In the genomic region with DNA sequence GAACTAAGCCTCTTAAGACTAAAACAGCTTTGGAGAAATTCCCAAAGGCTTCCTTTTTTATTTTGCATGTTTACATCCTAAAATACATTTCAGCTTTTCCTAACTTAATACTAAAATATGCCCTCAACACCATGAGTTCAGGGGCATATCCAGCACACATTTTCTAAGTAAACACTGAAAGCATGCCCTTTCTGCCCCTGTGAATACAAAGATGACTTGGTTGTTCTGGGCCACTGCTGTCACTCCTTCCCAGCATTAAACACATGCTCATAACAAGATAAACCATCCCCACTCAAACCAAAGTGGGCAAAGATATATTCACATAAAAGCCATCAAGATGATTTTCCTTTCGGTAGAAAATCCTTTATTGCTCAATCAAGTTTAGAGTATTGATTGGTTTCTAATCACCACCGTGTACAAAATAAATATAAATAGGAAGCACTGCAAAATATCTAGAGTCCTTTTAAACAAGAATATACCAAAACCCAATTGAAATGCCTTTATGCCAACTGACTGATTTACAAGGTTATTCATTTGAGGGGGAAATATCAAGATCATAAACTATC, we compare ENCODE assay signal across 1 cellular context.
TF ChIP-seq lines count a peak whose summit lies in the region.

No MANE protein-coding gene starts in this region.

TF ChIP-seq in K562, 482 proteins besides CTCF, POLR2A, EP300 and RAD21 (continued from another document and continues in another):
- TF ChIP-seq, protein P1, sequence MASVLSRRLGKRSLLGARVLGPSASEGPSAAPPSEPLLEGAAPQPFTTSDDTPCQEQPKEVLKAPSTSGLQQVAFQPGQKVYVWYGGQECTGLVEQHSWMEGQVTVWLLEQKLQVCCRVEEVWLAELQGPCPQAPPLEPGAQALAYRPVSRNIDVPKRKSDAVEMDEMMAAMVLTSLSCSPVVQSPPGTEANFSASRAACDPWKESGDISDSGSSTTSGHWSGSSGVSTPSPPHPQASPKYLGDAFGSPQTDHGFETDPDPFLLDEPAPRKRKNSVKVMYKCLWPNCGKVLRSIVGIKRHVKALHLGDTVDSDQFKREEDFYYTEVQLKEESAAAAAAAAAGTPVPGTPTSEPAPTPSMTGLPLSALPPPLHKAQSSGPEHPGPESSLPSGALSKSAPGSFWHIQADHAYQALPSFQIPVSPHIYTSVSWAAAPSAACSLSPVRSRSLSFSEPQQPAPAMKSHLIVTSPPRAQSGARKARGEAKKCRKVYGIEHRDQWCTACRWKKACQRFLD (CRISPR knock-in tag; IDR thresholded peaks at IDR 0.05): no peak
- no peak for TF ChIP-seq ZBTB8A (IDR thresholded peaks at IDR 0.05; ENCODE audit: partially characterized antibody)
- no peak for TF ChIP-seq ZBTB43 (CRISPR knock-in tag; IDR thresholded peaks at IDR 0.05)
- TF ChIP-seq, protein P2, sequence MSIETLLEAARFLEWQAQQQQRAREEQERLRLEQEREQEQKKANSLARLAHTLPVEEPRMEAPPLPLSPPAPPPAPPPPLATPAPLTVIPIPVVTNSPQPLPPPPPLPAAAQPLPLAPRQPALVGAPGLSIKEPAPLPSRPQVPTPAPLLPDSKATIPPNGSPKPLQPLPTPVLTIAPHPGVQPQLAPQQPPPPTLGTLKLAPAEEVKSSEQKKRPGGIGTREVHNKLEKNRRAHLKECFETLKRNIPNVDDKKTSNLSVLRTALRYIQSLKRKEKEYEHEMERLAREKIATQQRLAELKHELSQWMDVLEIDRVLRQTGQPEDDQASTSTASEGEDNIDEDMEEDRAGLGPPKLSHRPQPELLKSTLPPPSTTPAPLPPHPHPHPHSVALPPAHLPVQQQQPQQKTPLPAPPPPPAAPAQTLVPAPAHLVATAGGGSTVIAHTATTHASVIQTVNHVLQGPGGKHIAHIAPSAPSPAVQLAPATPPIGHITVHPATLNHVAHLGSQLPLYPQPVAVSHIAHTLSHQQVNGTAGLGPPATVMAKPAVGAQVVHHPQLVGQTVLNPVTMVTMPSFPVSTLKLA (conservative IDR thresholded peaks at IDR 0.05): peak; percentile 93 to 95
- no peak for TF ChIP-seq POLR3A (IDR thresholded peaks at IDR 0.05; ENCODE audit: borderline replicate concordance, extremely low read depth, insufficient read depth, insufficient read length)
- TF ChIP-seq, protein P3, sequence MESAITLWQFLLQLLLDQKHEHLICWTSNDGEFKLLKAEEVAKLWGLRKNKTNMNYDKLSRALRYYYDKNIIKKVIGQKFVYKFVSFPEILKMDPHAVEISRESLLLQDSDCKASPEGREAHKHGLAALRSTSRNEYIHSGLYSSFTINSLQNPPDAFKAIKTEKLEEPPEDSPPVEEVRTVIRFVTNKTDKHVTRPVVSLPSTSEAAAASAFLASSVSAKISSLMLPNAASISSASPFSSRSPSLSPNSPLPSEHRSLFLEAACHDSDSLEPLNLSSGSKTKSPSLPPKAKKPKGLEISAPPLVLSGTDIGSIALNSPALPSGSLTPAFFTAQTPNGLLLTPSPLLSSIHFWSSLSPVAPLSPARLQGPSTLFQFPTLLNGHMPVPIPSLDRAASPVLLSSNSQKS (CRISPR knock-in tag; IDR thresholded peaks at IDR 0.05): no peak
- TF ChIP-seq NFIC (IDR thresholded peaks at IDR 0.05): no peak
- TF ChIP-seq FOXK2 (conservative IDR thresholded peaks at IDR 0.05 in 1 of 2, IDR thresholded peaks at IDR 0.05 in 1 of 2; ENCODE audit: low read depth in 2 of 2): peak; percentile 79 to 87
- TF ChIP-seq TCF7 (IDR thresholded peaks at IDR 0.05; ENCODE audit: borderline replicate concordance): no peak
- TF ChIP-seq TBP (optimal IDR thresholded peaks at IDR 0.05; ENCODE audit: low read depth, low read length): no peak
- TF ChIP-seq ATF1 (CRISPR knock-in tag; IDR thresholded peaks at IDR 0.05): no peak
- TF ChIP-seq ATF1 (tag; IDR thresholded peaks at IDR 0.05): no peak
- TF ChIP-seq, protein P4, sequence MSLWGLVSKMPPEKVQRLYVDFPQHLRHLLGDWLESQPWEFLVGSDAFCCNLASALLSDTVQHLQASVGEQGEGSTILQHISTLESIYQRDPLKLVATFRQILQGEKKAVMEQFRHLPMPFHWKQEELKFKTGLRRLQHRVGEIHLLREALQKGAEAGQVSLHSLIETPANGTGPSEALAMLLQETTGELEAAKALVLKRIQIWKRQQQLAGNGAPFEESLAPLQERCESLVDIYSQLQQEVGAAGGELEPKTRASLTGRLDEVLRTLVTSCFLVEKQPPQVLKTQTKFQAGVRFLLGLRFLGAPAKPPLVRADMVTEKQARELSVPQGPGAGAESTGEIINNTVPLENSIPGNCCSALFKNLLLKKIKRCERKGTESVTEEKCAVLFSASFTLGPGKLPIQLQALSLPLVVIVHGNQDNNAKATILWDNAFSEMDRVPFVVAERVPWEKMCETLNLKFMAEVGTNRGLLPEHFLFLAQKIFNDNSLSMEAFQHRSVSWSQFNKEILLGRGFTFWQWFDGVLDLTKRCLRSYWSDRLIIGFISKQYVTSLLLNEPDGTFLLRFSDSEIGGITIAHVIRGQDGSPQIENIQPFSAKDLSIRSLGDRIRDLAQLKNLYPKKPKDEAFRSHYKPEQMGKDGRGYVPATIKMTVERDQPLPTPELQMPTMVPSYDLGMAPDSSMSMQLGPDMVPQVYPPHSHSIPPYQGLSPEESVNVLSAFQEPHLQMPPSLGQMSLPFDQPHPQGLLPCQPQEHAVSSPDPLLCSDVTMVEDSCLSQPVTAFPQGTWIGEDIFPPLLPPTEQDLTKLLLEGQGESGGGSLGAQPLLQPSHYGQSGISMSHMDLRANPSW (CRISPR knock-in tag; IDR thresholded peaks at IDR 0.05): no peak
- no peak for TF ChIP-seq RAD51 (IDR thresholded peaks at IDR 0.05; ENCODE audit: borderline replicate concordance, low read depth)
- TF ChIP-seq NFE2 (IDR thresholded peaks at IDR 0.05; ENCODE audit: low read depth): peak; percentile 64
- no peak for TF ChIP-seq POLR2H (tag; IDR thresholded peaks at IDR 0.05; ENCODE audit: low read depth)
- TF ChIP-seq, protein P5, sequence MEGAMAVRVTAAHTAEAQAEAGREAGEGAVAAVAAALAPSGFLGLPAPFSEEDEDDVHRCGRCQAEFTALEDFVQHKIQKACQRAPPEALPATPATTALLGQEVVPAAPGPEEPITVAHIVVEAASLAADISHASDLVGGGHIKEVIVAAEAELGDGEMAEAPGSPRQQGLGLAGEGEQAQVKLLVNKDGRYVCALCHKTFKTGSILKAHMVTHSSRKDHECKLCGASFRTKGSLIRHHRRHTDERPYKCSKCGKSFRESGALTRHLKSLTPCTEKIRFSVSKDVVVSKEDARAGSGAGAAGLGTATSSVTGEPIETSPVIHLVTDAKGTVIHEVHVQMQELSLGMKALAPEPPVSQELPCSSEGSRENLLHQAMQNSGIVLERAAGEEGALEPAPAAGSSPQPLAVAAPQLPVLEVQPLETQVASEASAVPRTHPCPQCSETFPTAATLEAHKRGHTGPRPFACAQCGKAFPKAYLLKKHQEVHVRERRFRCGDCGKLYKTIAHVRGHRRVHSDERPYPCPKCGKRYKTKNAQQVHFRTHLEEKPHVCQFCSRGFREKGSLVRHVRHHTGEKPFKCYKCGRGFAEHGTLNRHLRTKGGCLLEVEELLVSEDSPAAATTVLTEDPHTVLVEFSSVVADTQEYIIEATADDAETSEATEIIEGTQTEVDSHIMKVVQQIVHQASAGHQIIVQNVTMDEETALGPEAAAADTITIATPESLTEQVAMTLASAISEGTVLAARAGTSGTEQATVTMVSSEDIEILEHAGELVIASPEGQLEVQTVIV (CRISPR knock-in tag; IDR thresholded peaks at IDR 0.05; ENCODE audit: borderline replicate concordance): no peak
- TF ChIP-seq SMAD1 (IDR thresholded peaks at IDR 0.05; ENCODE audit: low read depth, low read length, partially characterized antibody): no peak
- TF ChIP-seq PHB2 (IDR thresholded peaks at IDR 0.05; ENCODE audit: low read depth): no peak
- no peak for TF ChIP-seq ZSCAN32 (CRISPR knock-in tag; IDR thresholded peaks at IDR 0.05)
- TF ChIP-seq, protein P6, sequence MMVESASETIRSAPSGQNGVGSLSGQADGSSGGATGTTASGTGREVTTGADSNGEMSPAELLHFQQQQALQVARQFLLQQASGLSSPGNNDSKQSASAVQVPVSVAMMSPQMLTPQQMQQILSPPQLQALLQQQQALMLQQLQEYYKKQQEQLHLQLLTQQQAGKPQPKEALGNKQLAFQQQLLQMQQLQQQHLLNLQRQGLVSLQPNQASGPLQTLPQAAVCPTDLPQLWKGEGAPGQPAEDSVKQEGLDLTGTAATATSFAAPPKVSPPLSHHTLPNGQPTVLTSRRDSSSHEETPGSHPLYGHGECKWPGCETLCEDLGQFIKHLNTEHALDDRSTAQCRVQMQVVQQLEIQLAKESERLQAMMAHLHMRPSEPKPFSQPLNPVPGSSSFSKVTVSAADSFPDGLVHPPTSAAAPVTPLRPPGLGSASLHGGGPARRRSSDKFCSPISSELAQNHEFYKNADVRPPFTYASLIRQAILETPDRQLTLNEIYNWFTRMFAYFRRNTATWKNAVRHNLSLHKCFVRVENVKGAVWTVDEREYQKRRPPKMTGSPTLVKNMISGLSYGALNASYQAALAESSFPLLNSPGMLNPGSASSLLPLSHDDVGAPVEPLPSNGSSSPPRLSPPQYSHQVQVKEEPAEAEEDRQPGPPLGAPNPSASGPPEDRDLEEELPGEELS (CRISPR knock-in tag; IDR thresholded peaks at IDR 0.05; ENCODE audit: borderline replicate concordance): no peak
- TF ChIP-seq CBX5 (IDR thresholded peaks at IDR 0.05; ENCODE audit: borderline replicate concordance, low read depth): no peak
- TF ChIP-seq TAL1 (IDR thresholded peaks at IDR 0.05): 0 out of 2 replicates have a peak, but pooled peaks have one; percentile 6
- TF ChIP-seq FOXA3 (CRISPR knock-in tag; conservative IDR thresholded peaks at IDR 0.05 in 1 of 2, IDR thresholded peaks at IDR 0.05 in 1 of 2): peak in 1 of 2 experiments; percentile 38; a peak in 1 of 4 replicates
- TF ChIP-seq SMARCC2 (IDR thresholded peaks at IDR 0.05; ENCODE audit: low read depth): peak; percentile 51; the same call in 1 of the 2 replicates
- TF ChIP-seq SIRT6 (IDR thresholded peaks at IDR 0.05; ENCODE audit: low read depth, low read length): no peak
- no peak for TF ChIP-seq GATA2 (CRISPR knock-in tag; IDR thresholded peaks at IDR 0.05)
- TF ChIP-seq KDM4B (IDR thresholded peaks at IDR 0.05; ENCODE audit: borderline replicate concordance in 2 of 2, low read depth in 1 of 2): no peak
- TF ChIP-seq CEBPB (tag; IDR thresholded peaks at IDR 0.05): peak; percentile 64
- no peak for TF ChIP-seq NR2C1 (IDR thresholded peaks at IDR 0.05)
- no peak for TF ChIP-seq NR2C1 (tag; IDR thresholded peaks at IDR 0.05)
- TF ChIP-seq HDAC1 (IDR thresholded peaks at IDR 0.05): peak in 1 of 2 experiments; percentile 40; a peak in 1 of 4 replicates
- no peak for TF ChIP-seq SNRNP70 (optimal IDR thresholded peaks at IDR 0.05; ENCODE audit: low read depth, low read length)
- no peak for TF ChIP-seq HDAC2 (IDR thresholded peaks at IDR 0.05)
- no peak for TF ChIP-seq PHF8 (IDR thresholded peaks at IDR 0.05; ENCODE audit: borderline replicate concordance, low read length)
- TF ChIP-seq ZNF12 (CRISPR knock-in tag; IDR thresholded peaks at IDR 0.05): no peak
- TF ChIP-seq ZNF121 (CRISPR knock-in tag; conservative IDR thresholded peaks at IDR 0.05): no peak
- TF ChIP-seq RBM25 (IDR thresholded peaks at IDR 0.05; ENCODE audit: low read depth, low read length, severe bottlenecking): no peak
- TF ChIP-seq, protein P7, sequence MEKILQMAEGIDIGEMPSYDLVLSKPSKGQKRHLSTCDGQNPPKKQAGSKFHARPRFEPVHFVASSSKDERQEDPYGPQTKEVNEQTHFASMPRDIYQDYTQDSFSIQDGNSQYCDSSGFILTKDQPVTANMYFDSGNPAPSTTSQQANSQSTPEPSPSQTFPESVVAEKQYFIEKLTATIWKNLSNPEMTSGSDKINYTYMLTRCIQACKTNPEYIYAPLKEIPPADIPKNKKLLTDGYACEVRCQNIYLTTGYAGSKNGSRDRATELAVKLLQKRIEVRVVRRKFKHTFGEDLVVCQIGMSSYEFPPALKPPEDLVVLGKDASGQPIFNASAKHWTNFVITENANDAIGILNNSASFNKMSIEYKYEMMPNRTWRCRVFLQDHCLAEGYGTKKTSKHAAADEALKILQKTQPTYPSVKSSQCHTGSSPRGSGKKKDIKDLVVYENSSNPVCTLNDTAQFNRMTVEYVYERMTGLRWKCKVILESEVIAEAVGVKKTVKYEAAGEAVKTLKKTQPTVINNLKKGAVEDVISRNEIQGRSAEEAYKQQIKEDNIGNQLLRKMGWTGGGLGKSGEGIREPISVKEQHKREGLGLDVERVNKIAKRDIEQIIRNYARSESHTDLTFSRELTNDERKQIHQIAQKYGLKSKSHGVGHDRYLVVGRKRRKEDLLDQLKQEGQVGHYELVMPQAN (IDR thresholded peaks at IDR 0.05; ENCODE audit: borderline replicate concordance): no peak; the same call in 1 of the 2 replicates
- no peak for TF ChIP-seq SETDB1 (IDR thresholded peaks at IDR 0.05; ENCODE audit: low read length)
- peak; percentile 42; the same call in 1 of the 2 replicates for TF ChIP-seq DPF2 (IDR thresholded peaks at IDR 0.05)
- TF ChIP-seq BACH1 (tag; IDR thresholded peaks at IDR 0.05): no peak
- no peak for TF ChIP-seq FOXK1 (CRISPR knock-in tag; IDR thresholded peaks at IDR 0.05; ENCODE audit: borderline replicate concordance)
- TF ChIP-seq HNRNPH1 (optimal IDR thresholded peaks at IDR 0.05; ENCODE audit: low read depth, low read length): no peak
- TF ChIP-seq NFXL1 (CRISPR knock-in tag; IDR thresholded peaks at IDR 0.05): no peak
- TF ChIP-seq ARID2 (IDR thresholded peaks at IDR 0.05): no peak
- peak in 1 of 2 experiments; percentile 81; a peak in 1 of 4 replicates for TF ChIP-seq SIN3A (IDR thresholded peaks at IDR 0.05; ENCODE audit: borderline replicate concordance in 2 of 2, control insufficient read depth in 1 of 2, low read depth in 2 of 2, low read length in 2 of 2)
- no peak for TF ChIP-seq ZBTB7A (IDR thresholded peaks at IDR 0.05; ENCODE audit: borderline replicate concordance, control insufficient read depth, low read depth, low read length)
- TF ChIP-seq FOXP1 (CRISPR knock-in tag; IDR thresholded peaks at IDR 0.05): no peak
- no peak for TF ChIP-seq ZFP36 (IDR thresholded peaks at IDR 0.05; ENCODE audit: low read depth, low read length, partially characterized antibody)
- TF ChIP-seq TAF9B (IDR thresholded peaks at IDR 0.05; ENCODE audit: partially characterized antibody): no peak
- TF ChIP-seq FOS (IDR thresholded peaks at IDR 0.05; ENCODE audit: extremely low read depth, insufficient read length): no peak
- TF ChIP-seq GABPB2 (CRISPR knock-in tag; conservative IDR thresholded peaks at IDR 0.05): no peak
